In the genomic region with DNA sequence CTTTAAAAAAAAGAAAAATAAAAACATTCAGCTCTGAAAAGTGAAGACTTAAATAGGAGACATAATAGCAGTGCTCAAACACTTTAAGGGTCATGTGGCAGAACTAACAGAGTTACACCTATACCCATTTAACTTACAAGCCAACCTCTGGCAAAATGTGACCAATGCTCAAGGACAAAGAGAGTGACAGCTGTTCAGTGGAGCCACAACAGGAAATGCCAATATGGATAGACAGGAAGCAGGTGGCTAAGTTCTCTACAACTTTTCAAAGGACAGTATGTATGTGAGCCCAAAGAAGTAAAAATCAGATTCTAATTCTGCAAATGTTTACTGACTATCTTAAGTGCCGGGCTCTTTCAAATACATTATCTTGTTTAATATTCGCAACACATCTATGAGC, we compare ENCODE assay signal across 1 cellular context.
TF ChIP-seq lines count a peak whose summit lies in the region.

No MANE protein-coding gene starts in this region.

TF ChIP-seq in SK-N-SH treated with all-trans-retinoic acid at 6 μM for 48 hours, 23 proteins besides CTCF, POLR2A, EP300 and RAD21 (continued from another document):
- TF ChIP-seq, protein P1, sequence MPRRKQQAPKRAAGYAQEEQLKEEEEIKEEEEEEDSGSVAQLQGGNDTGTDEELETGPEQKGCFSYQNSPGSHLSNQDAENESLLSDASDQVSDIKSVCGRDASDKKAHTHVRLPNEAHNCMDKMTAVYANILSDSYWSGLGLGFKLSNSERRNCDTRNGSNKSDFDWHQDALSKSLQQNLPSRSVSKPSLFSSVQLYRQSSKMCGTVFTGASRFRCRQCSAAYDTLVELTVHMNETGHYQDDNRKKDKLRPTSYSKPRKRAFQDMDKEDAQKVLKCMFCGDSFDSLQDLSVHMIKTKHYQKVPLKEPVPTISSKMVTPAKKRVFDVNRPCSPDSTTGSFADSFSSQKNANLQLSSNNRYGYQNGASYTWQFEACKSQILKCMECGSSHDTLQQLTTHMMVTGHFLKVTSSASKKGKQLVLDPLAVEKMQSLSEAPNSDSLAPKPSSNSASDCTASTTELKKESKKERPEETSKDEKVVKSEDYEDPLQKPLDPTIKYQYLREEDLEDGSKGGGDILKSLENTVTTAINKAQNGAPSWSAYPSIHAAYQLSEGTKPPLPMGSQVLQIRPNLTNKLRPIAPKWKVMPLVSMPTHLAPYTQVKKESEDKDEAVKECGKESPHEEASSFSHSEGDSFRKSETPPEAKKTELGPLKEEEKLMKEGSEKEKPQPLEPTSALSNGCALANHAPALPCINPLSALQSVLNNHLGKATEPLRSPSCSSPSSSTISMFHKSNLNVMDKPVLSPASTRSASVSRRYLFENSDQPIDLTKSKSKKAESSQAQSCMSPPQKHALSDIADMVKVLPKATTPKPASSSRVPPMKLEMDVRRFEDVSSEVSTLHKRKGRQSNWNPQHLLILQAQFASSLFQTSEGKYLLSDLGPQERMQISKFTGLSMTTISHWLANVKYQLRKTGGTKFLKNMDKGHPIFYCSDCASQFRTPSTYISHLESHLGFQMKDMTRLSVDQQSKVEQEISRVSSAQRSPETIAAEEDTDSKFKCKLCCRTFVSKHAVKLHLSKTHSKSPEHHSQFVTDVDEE (CRISPR knock-in tag; IDR thresholded peaks at IDR 0.05): no peak
- TF ChIP-seq CSDC2 (CRISPR knock-in tag; IDR thresholded peaks at IDR 0.05) (no peak), ISL1 (CRISPR knock-in tag; IDR thresholded peaks at IDR 0.05) (no peak), ARNTL (CRISPR knock-in tag; IDR thresholded peaks at IDR 0.05; ENCODE audit: borderline replicate concordance, low read depth) (no peak), PPARA (CRISPR knock-in tag; IDR thresholded peaks at IDR 0.05; ENCODE audit: borderline replicate concordance) (no peak), GLIS3 (CRISPR knock-in tag; IDR thresholded peaks at IDR 0.05) (no peak), RARB (CRISPR knock-in tag; IDR thresholded peaks at IDR 0.05) (no peak)
- TF ChIP-seq, protein P2, sequence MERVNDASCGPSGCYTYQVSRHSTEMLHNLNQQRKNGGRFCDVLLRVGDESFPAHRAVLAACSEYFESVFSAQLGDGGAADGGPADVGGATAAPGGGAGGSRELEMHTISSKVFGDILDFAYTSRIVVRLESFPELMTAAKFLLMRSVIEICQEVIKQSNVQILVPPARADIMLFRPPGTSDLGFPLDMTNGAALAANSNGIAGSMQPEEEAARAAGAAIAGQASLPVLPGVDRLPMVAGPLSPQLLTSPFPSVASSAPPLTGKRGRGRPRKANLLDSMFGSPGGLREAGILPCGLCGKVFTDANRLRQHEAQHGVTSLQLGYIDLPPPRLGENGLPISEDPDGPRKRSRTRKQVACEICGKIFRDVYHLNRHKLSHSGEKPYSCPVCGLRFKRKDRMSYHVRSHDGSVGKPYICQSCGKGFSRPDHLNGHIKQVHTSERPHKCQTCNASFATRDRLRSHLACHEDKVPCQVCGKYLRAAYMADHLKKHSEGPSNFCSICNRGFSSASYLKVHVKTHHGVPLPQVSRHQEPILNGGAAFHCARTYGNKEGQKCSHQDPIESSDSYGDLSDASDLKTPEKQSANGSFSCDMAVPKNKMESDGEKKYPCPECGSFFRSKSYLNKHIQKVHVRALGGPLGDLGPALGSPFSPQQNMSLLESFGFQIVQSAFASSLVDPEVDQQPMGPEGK (CRISPR knock-in tag; IDR thresholded peaks at IDR 0.05; ENCODE audit: borderline replicate concordance): no peak
- TF ChIP-seq, protein P3, sequence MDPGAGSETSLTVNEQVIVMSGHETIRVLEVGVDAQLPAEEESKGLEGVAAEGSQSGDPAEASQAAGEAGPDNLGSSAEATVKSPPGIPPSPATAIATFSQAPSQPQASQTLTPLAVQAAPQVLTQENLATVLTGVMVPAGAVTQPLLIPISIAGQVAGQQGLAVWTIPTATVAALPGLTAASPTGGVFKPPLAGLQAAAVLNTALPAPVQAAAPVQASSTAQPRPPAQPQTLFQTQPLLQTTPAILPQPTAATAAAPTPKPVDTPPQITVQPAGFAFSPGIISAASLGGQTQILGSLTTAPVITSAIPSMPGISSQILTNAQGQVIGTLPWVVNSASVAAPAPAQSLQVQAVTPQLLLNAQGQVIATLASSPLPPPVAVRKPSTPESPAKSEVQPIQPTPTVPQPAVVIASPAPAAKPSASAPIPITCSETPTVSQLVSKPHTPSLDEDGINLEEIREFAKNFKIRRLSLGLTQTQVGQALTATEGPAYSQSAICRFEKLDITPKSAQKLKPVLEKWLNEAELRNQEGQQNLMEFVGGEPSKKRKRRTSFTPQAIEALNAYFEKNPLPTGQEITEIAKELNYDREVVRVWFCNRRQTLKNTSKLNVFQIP (CRISPR knock-in tag; IDR thresholded peaks at IDR 0.05; ENCODE audit: borderline replicate concordance, low read depth): no peak
